ENCODE assay signal across 8 cellular contexts in the genomic region with DNA sequence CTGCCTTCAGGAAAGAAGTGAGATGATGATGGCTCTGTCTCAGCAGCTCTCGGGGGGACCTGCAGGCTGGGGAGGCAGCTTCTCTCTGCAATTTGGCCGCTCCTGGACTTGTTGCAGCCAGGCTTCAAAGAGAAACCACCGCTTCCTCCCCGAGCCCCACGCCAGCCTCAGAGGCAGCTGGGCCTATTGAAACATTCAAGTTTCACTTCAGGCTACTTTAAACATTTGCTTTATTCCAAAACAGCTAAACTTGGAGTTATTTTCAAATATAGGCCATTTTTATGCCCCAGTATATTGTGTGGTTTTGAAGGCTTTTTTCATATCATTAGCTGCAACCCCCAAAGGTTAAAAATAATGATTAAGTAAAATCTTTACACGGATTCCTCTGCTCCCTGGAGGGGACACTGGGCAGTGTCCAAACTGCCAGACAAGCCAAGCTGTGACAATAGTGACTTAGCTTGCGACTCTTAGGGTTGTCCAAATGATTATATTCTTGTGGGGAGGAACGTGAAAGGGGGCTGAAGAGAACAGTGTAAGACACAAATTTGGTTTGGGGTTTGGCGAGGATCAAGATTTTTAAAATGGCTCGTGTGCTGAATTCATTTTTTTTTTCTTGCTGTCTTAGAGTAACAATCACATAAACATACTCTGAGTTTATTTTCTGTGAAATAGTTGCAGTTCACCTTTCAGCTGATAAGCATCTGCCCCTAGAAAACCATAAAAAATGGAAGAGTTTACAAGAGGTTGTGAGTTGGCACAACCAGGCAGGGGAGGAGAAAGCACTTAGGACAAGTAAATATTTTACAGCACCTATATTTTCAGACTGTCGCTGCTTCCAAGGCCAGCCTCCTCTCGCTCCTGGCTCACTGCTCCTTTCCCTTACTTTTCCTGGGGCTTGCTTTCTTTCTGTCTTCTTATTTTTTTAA.
A peak's percentile ranks its signal among the peaks of the same experiment; 100 is the strongest.
DNase-seq lines count a peak whose midpoint lies in the region; ATAC-seq and TF ChIP-seq lines count a peak whose summit lies in the region.

No MANE protein-coding gene starts in this region.

- peaks cover 0 to 36% (median 21%) of the 10 kb centered on the region in 12 donors for H3K4me1 ChIP-seq in heart left ventricle

- 8 to 10% (median 9%) methylated on average over 12 of the region's 12 CpGs for WGBS in heart left ventricle, 4 donors

- peak in 7 of 12 donors; percentile 6 to 38 (median 29) for TF ChIP-seq CTCF in heart left ventricle (IDR thresholded peaks at IDR 0.05)

- H3K4me3 ChIP-seq in heart left ventricle, result peak overlapping the region in 9 of 12 donors; percentile 11 to 45 (median 34)

- peaks cover 0 to 6% (median 0%) of the 10 kb centered on the region in 12 donors for H3K9me3 ChIP-seq in heart left ventricle

- intact Hi-C loops in heart left ventricle (cut with DNase I), result loop anchor here in 1 of 10 donors (5.0 kb wide), 1 partner anchor 91 kb away; no protein-coding TSS in a partner anchor

- H3K27ac ChIP-seq in heart left ventricle, result peak overlapping the region; percentile 33 to 90 (median 74)

- no peaks in the 10 kb centered on the region for H3K27me3 ChIP-seq in heart left ventricle

- TF ChIP-seq POLR2A in heart left ventricle (IDR thresholded peaks at IDR 0.05), result no peak

- DNase-seq in NCI-H2029 (lab: John Stamatoyannopoulos, UW) (peak; percentile 7), NCI-H2029 treated with DMSO at 0.1 percent for 48 hours (lab: John Stamatoyannopoulos, UW) (no peak), NCI-H2107 treated with DMSO at 0.1 percent for 48 hours (lab: John Stamatoyannopoulos, UW; ENCODE audit: unreplicated experiment) (peak; percentile 25), heart left ventricle (peak; percentile 65 to 86 (median 73)), retina (peak; percentile 62), cortex of kidney (lab: John Stamatoyannopoulos, UW) (no peak)
- DNase-seq in activated T-helper 9 cell treated with anti-CD3 and anti-CD28 coated beads, Interleukin-2, amount 50 U/mL, for 16 hours (ENCODE audit: low read depth), result peak; percentile 16

- no peaks in the 10 kb centered on the region for H3K36me3 ChIP-seq in heart left ventricle

- ATAC-seq in HG02623 (IDR thresholded peaks at IDR 0.05; ENCODE audit: unreplicated experiment) (peak; percentile 89), heart left ventricle (peak; percentile 79 to 91 (median 86))

Comparison
In these comparisons a context has a peak if more than half of its experiments do, and no peak if none do; other contexts are left out.
1. DNase-seq: peak in NCI-H2029 (single experiment), NCI-H2107 treated with DMSO at 0.1 percent for 48 hours (single experiment), activated T-helper 9 cell treated with anti-CD3 and anti-CD28 coated beads, Interleukin-2, amount 50 U/mL, for 16 hours (single experiment), heart left ventricle (5 of 5) and retina (single experiment); none in NCI-H2029 treated with DMSO at 0.1 percent for 48 hours (single experiment) and cortex of kidney (single experiment).